16 cellular contexts compared by ENCODE assay signal in genomic region chr4:155960522-155960921, GRCh38. TPM values are rescaled to one million over a fixed set of nuclear protein-coding genes. Genes with fewer than 3 reads are reported as not detected.
DNase-seq lines count a peak whose midpoint lies in the region; ATAC-seq and TF ChIP-seq lines count a peak whose summit lies in the region.
"Had no signal": no experiment of that assay in that cellular context is flagged by ENCODE, and none has a peak within 500 bp of the region (broad histone marks: within the 10 kb centered on the region; RNA-seq: fewer than 3 reads in every experiment).

No MANE protein-coding gene starts in this region.

- H3K18ac ChIP-seq in mesenchymal stem cell (ENCODE audit: low read depth in 1 of 2, low read length in 2 of 2) = no peak overlapping the region

- peak overlapping the region; percentile 80 for H3K9ac ChIP-seq in mesenchymal stem cell (ENCODE audit: low read length)

- no peak overlapping the region for H3K14ac ChIP-seq in mesenchymal stem cell (ENCODE audit: low read length in 2 of 2)

- no peak overlapping the region for H3K23ac ChIP-seq in mesenchymal stem cell (ENCODE audit: low read length in 2 of 2)

- H2BK12ac ChIP-seq in mesenchymal stem cell (ENCODE audit: low read length in 2 of 2) = no peak overlapping the region

- H3K4me1 ChIP-seq in ACC112 (ENCODE audit: control insufficient read depth, insufficient read depth, low read length, unreplicated experiment) (peaks cover 3% of the 10 kb centered on the region), mesenchymal stem cell (ENCODE audit: control insufficient read depth, insufficient read depth, low read depth, low read length) (peaks cover 2% of the 10 kb centered on the region), uterus (no peaks in the 10 kb centered on the region)

- H3K27me3 ChIP-seq in ACC112 (ENCODE audit: insufficient read depth, low read length) (no peaks in the 10 kb centered on the region), mesenchymal stem cell (ENCODE audit: control insufficient read depth in 1 of 2, insufficient read depth in 1 of 2, low read length in 2 of 2) (no peaks in the 10 kb centered on the region), uterus (no peaks in the 10 kb centered on the region)
- H3K27me3 ChIP-seq: ovary had no signal

- no peak overlapping the region for H4K91ac ChIP-seq in mesenchymal stem cell (ENCODE audit: low read length)

- no peak overlapping the region for H3K4me3 ChIP-seq in ACC112 (ENCODE audit: low read depth, low read length)
- no peak overlapping the region for H3K4me3 ChIP-seq in mesenchymal stem cell (ENCODE audit: insufficient read depth in 1 of 2, low read depth in 1 of 2, low read length in 2 of 2)
- H3K4me3 ChIP-seq in uterus = no peak overlapping the region
- H3K4me3 ChIP-seq: ovary had no signal

- TF ChIP-seq CTCF in uterus (IDR thresholded peaks at IDR 0.05) = no peak

- H2BK120ac ChIP-seq in mesenchymal stem cell (ENCODE audit: low read depth, low read length) = no peak overlapping the region

- TF ChIP-seq POLR2A in uterus (IDR thresholded peaks at IDR 0.05) = no peak

- no peak overlapping the region for H4K8ac ChIP-seq in mesenchymal stem cell (ENCODE audit: low read length)

- H3K4ac ChIP-seq in mesenchymal stem cell (ENCODE audit: low read depth in 1 of 2, low read length in 2 of 2) = no peak overlapping the region

- no peak overlapping the region for H3K4me2 ChIP-seq in mesenchymal stem cell (ENCODE audit: low read length, poor library complexity, severe bottlenecking)

- H2BK5ac ChIP-seq in mesenchymal stem cell (ENCODE audit: low read depth, low read length, poor library complexity, severe bottlenecking) = no peak overlapping the region

- H3K79me2 ChIP-seq in ACC112 (ENCODE audit: control insufficient read depth, insufficient read depth, low read length, unreplicated experiment) = no peaks in the 10 kb centered on the region

- H2AK5ac ChIP-seq in mesenchymal stem cell (ENCODE audit: low read length, severe bottlenecking) = no peak overlapping the region

- intact Hi-C loops in uterus (cut with DNase I; ENCODE audit: low total_unique reads) = no loop called here

- peak; percentile 52 for DNase-seq in M059J (ENCODE audit: low read depth)
- DNase-seq in caudate nucleus (lab: John Stamatoyannopoulos, UW) = peak in 6 of 61 donors; percentile 4 to 32 (median 12)
- no peak for DNase-seq in mesenchymal stem cell
- DNase-seq in uterus = no peak
- DNase-seq in hepatic stellate cell (ENCODE audit: low spot score) = no peak
- no peak for DNase-seq in activated CD4-positive, alpha-beta T cell treated with anti-CD3 and anti-CD28 coated beads, Interleukin-2, amount 50 U/mL, for 4 hours
- DNase-seq: activated CD8-positive, alpha-beta memory T cell treated with anti-CD3 and anti-CD28 coated beads, Interleukin-2, amount 10 ng/mL, durations not matched to agents 7 days and 5 days; activated naive CD4-positive, alpha-beta T cell treated with Interleukin-2 at 50 U/mL for 16 hours; NCI-H1092 treated with DMSO at 0.1 percent for 48 hours; NCI-H69; ovary; SIG-M5; trophoblast cell had no signal

- 91% methylated on average over 5 of the region's 5 CpGs for WGBS in mesenchymal stem cell

- ATAC-seq in HG03135 (IDR thresholded peaks at IDR 0.05; ENCODE audit: unreplicated experiment) = no peak
- ATAC-seq: activated CD8-positive, alpha-beta memory T cell treated with anti-CD3 and anti-CD28 coated beads, Interleukin-2, amount 10 ng/mL, durations not matched to agents 7 days and 5 days had no signal

- H3K36me3 ChIP-seq in ACC112 (ENCODE audit: insufficient read depth, low read length) = no peaks in the 10 kb centered on the region
- H3K36me3 ChIP-seq in mesenchymal stem cell (ENCODE audit: control insufficient read depth in 1 of 2, insufficient read depth in 2 of 2, low read depth in 1 of 2, low read length in 2 of 2) = no peaks in the 10 kb centered on the region
- H3K36me3 ChIP-seq in uterus = no peaks in the 10 kb centered on the region
- H3K36me3 ChIP-seq: ovary had no signal

- H3K79me1 ChIP-seq in mesenchymal stem cell (replicated peaks; ENCODE audit: low read length, poor library complexity, severe bottlenecking) = no peaks in the 10 kb centered on the region

- H2AFZ ChIP-seq in ACC112 (ENCODE audit: low read length, unreplicated experiment) = peak overlapping the region; percentile 41
- H2AFZ ChIP-seq in mesenchymal stem cell (ENCODE audit: low read depth, low read length) = no peak overlapping the region

- H3K9me3 ChIP-seq in mesenchymal stem cell (ENCODE audit: control insufficient read depth, low read length) (peaks cover 4% of the 10 kb centered on the region), uterus (no peaks in the 10 kb centered on the region)
- H3K9me3 ChIP-seq: ovary had no signal

- H3K27ac ChIP-seq in ACC112 (ENCODE audit: low read depth, low read length) (no peak overlapping the region), caudate nucleus (ENCODE audit: low read depth, low read length) (peak overlapping the region; percentile 68), mesenchymal stem cell (ENCODE audit: low read length, poor library complexity, severe bottlenecking) (no peak overlapping the region), uterus (peak overlapping the region in 1 of 2 donors; percentile 37)
- H3K27ac ChIP-seq: ovary had no signal

- H2BK15ac ChIP-seq in mesenchymal stem cell (ENCODE audit: low read depth, poor library complexity, severe bottlenecking) = no peak overlapping the region

RNA-seq across cellular contexts. Expression of gene CTSO, which starts 6.9 kb away (rescaled TPM):
- total RNA-seq in M059J (2014; rRNA removed; shearing (Covaris generic)) = 16.1 and 18.0 TPM in 2 replicates
- 20.2 TPM for polyA plus RNA-seq in mesenchymal stem cell (2013, experiment 1 of 2)
- polyA plus RNA-seq in mesenchymal stem cell (2013, experiment 2 of 2) = 21.1 TPM
- total RNA-seq in uterus = 10 to 100 TPM; 22.0 to 77.8 (median 28.6) TPM

RNA-seq across cellular contexts. Expression of gene TDO2, which starts 57.0 kb away (rescaled TPM):
- 5.7 and 6.5 TPM in 2 replicates for total RNA-seq in M059J (2014; rRNA removed; shearing (Covaris generic))
- 4.9 TPM for polyA plus RNA-seq in mesenchymal stem cell (2013, experiment 1 of 2)
- polyA plus RNA-seq in mesenchymal stem cell (2013, experiment 2 of 2) = 5.3 TPM
- 1 to 10 TPM in 1 of 4 donors, not detected in 3; 3.7 TPM for total RNA-seq in uterus
- total RNA-seq: activated CD8-positive, alpha-beta memory T cell treated with anti-CD3 and anti-CD28 coated beads, Interleukin-2, amount 10 ng/mL, durations not matched to agents 7 days and 5 days; mesenteric fat pad had no signal
